20 cellular contexts compared by ENCODE assay signal in genomic region chr3:140522653-140523380, GRCh38.
"Had no signal": no experiment of that assay in that cellular context is flagged by ENCODE, and none has a peak within 500 bp of the region (broad histone marks: within the 10 kb centered on the region; RNA-seq: fewer than 3 reads in every experiment).

No MANE protein-coding gene starts in this region.

- H3K27ac ChIP-seq: dorsolateral prefrontal cortex, gastroesophageal sphincter, neural progenitor cell, psoas muscle, skin epidermis, testis, transverse colon had no signal

- H3K4me3 Mint-ChIP-seq: central memory CD8-positive, alpha-beta T cell; natural killer cell treated with Interleukin-12 subunit alpha and Interleukin-12 subunit beta and Interleukin-15 and Interleukin-18, amount 100 ng/mL, for 72 hours; neural progenitor cell; stimulated activated naive B cell treated with anti-CD40 and anti-IgM and Interleukin-4, amounts not matched to agents 10 μg/mL and 1 μg/mL and 100 μg/mL, for 72 hours; stimulated activated naive CD8-positive, alpha-beta T cell treated with anti-CD3 and anti-CD28 coated beads, Interleukin-15, amount 100 ng/mL, for 72 hours had no signal

- H3K27ac Mint-ChIP-seq: natural killer cell treated with Interleukin-12 subunit alpha and Interleukin-12 subunit beta and Interleukin-15 and Interleukin-18, amount 100 ng/mL, for 72 hours; neural progenitor cell; stimulated activated naive B cell treated with anti-CD40 and anti-IgM and Interleukin-4, amounts not matched to agents 10 μg/mL and 1 μg/mL and 100 μg/mL, for 72 hours; stimulated activated naive CD8-positive, alpha-beta T cell treated with anti-CD3 and anti-CD28 coated beads, Interleukin-15, amount 100 ng/mL, for 72 hours had no signal

- H3K4me3 ChIP-seq: dorsolateral prefrontal cortex, gastroesophageal sphincter, neural progenitor cell, psoas muscle, skin epidermis, testis, transverse colon had no signal

- H3K9ac ChIP-seq: neural progenitor cell had no signal

- H3K4me1 Mint-ChIP-seq: central memory CD8-positive, alpha-beta T cell; neural progenitor cell; stimulated activated naive B cell treated with anti-CD40 and anti-IgM and Interleukin-4, amounts not matched to agents 10 μg/mL and 1 μg/mL and 100 μg/mL, for 72 hours; stimulated activated naive CD8-positive, alpha-beta T cell treated with anti-CD3 and anti-CD28 coated beads, Interleukin-15, amount 100 ng/mL, for 72 hours had no signal

- H3K4me2 ChIP-seq: neural progenitor cell had no signal

- ATAC-seq: esophagus mucosa; gastroesophageal sphincter; natural killer cell treated with Interleukin-12 subunit alpha and Interleukin-12 subunit beta and Interleukin-15 and Interleukin-18, amount 100 ng/mL, for 72 hours; psoas muscle; sciatic nerve; stimulated activated naive B cell treated with anti-CD40 and anti-IgM and Interleukin-4, amounts not matched to agents 10 μg/mL and 1 μg/mL and 100 μg/mL, for 72 hours; stimulated activated naive CD8-positive, alpha-beta T cell treated with anti-CD3 and anti-CD28 coated beads, Interleukin-15, amount 100 ng/mL, for 72 hours had no signal

- H3K27me3 ChIP-seq: gastroesophageal sphincter, neural progenitor cell, testis, transverse colon had no signal

- H3K9me3 ChIP-seq: psoas muscle, testis, transverse colon had no signal

- H3K36me3 Mint-ChIP-seq: neural progenitor cell had no signal

- DNase-seq: cortex of kidney; dorsolateral prefrontal cortex; effector CD8-positive, alpha-beta T cell; kidney glomerular epithelial cell; nucleus accumbens; psoas muscle; retina; stimulated activated CD4-positive, alpha-beta T cell treated with anti-CD3 and anti-CD28 coated beads, Interleukin-2, amount 100 ng/mL, for 24 hours; stimulated activated CD4-positive, alpha-beta T cell treated with anti-CD3 and anti-CD28 coated beads, Interleukin-4, amount 100 ng/mL, for 4 hours; stimulated activated naive B cell treated with anti-CD40 and anti-IgM and Interleukin-4, amounts not matched to agents 10 μg/mL and 1 μg/mL and 100 μg/mL, for 72 hours; stimulated activated naive CD8-positive, alpha-beta T cell treated with anti-CD3 and anti-CD28 coated beads, Interleukin-15, amount 100 ng/mL, for 72 hours; testis; transverse colon had no signal

- H3K36me3 ChIP-seq: gastroesophageal sphincter, neural progenitor cell, transverse colon had no signal

- H3K4me1 ChIP-seq: gastroesophageal sphincter, psoas muscle, testis, transverse colon had no signal
